8 cellular contexts compared by ENCODE assay signal in genomic region chr1:42335809-42336518, GRCh38. TPM values are rescaled to one million over a fixed set of nuclear protein-coding genes. Genes with fewer than 3 reads are reported as not detected.
DNase-seq lines count a peak whose midpoint lies in the region; ATAC-seq, FAIRE-seq and TF ChIP-seq lines count a peak whose summit lies in the region.

No MANE protein-coding gene starts in this region.

- H3K4me2 ChIP-seq in K562 (ENCODE audit: insufficient read depth, low read length): peak overlapping the region; percentile 90

- in situ Hi-C loops in K562 (cut with MboI): no loop called here

- H3K36me3 ChIP-seq in K562 (ENCODE audit: control insufficient read depth, insufficient read depth, low read length) (no peaks in the 10 kb centered on the region), subcutaneous abdominal adipose tissue (ENCODE audit: control insufficient read depth in 5 of 5, insufficient read depth in 5 of 5, low read length in 5 of 5) (no peaks in the 10 kb centered on the region)

- TSS peak; percentile 87 for BruUV-seq in K562 (replicated peaks; lab: Mats Ljungman, UMichigan)

- TF ChIP-seq POLR2A in K562 (conservative IDR thresholded peaks at IDR 0.05): no peak

- CTCF ChIA-PET in AG04449 (lab: Yijun Ruan, JAX) (interaction anchor here (1.6 kb wide), 1 partner anchor 8 kb away, joined by 5 read pairs; no protein-coding TSS in a partner anchor), K562 (lab: Yijun Ruan, JAX; ENCODE audit: low intra/inter-chr PET ratio) (no interaction called here)

- ATAC-seq in GM18502 (IDR thresholded peaks at IDR 0.05; ENCODE audit: poor library complexity, unreplicated experiment) (peak; percentile 4), K562 (peak; percentile 17), GM19324 (IDR thresholded peaks at IDR 0.05; ENCODE audit: low FRiP score, unreplicated experiment) (no peak)

- H3K27ac ChIP-seq in K562 (ENCODE audit: extremely low read depth, low read depth, low read length) (peak overlapping the region; percentile 78), layer of hippocampus (ENCODE audit: low read depth, low read length) (peak overlapping the region; percentile 89), subcutaneous abdominal adipose tissue (ENCODE audit: low read depth, low read length) (peak overlapping the region; percentile 87)

- H4K20me1 ChIP-seq in K562 (replicated peaks; ENCODE audit: control insufficient read depth, insufficient read depth, low read length): peaks cover 17% of the 10 kb centered on the region

- no peak for FAIRE-seq in K562 (lab: Jason Lieb, UNC)

- POLR2A ChIA-PET in AG04449 (lab: Yijun Ruan, JAX) (no interaction called here), K562 (lab: Yijun Ruan, JAX) (interaction anchor here (0.7 kb wide), 1 partner anchor 982 kb away, joined by 4 read pairs; no protein-coding TSS in a partner anchor)

- H3K4me1 ChIP-seq in K562 (replicated peaks in 1 of 2; ENCODE audit: control insufficient read depth in 2 of 2, insufficient read depth in 2 of 2, low read length in 2 of 2) (peaks cover 17 to 18% of the 10 kb centered on the region in 2 experiments; a peak in 4 of 5 replicates), subcutaneous abdominal adipose tissue (ENCODE audit: control insufficient read depth in 5 of 5, insufficient read depth in 5 of 5, low read length in 5 of 5) (peaks cover 3 to 37% (median 31%) of the 10 kb centered on the region in 5 donors)

- WGBS in K562 (ENCODE audit: insufficient coverage, low coverage, missing lambda C conversion rate): 11% methylated on average over 9 of the region's 9 CpGs

- TF ChIP-seq RAD21 in K562 (CRISPR knock-in tag; conservative IDR thresholded peaks at IDR 0.05 in 1 of 2, IDR thresholded peaks at IDR 0.05 in 1 of 2): no peak

- TF ChIP-seq CTCF in AG04449 (IDR thresholded peaks at IDR 0.05; ENCODE audit: insufficient read depth, low read length, missing control alignments) (no peak), K562 (IDR thresholded peaks at IDR 0.05 in 2 of 3, conservative IDR thresholded peaks at IDR 0.05 in 1 of 3; ENCODE audit: insufficient read depth in 2 of 3, low read depth in 1 of 3, low read length in 3 of 3) (no peak)

- H3K4me3 ChIP-seq in AG04449 (ENCODE audit: low read depth, low read length) (peak overlapping the region; percentile 98), K562 (peak overlapping the region; percentile 85), subcutaneous abdominal adipose tissue (ENCODE audit: low read depth in 1 of 5, low read length in 5 of 5) (peak overlapping the region; percentile 73 to 96 (median 83))

- no peaks in the 10 kb centered on the region for H3K9me1 ChIP-seq in K562 (ENCODE audit: control insufficient read depth, insufficient read depth, low read length)

- intact Hi-C loops in K562 (cut with micrococcal nuclease): no loop called here

- H3K79me2 ChIP-seq in K562 (ENCODE audit: control insufficient read depth, insufficient read depth, low read length): peaks cover 52% of the 10 kb centered on the region

- H3K27me3 ChIP-seq in K562 (ENCODE audit: control insufficient read depth in 2 of 2, insufficient read depth in 2 of 2, low read length in 2 of 2): peaks cover 0 to 5% of the 10 kb centered on the region in 2 experiments; a peak in 3 of 5 replicates
- no peaks in the 10 kb centered on the region for H3K27me3 ChIP-seq in layer of hippocampus (ENCODE audit: control insufficient read depth, insufficient read depth, low read length)
- H3K27me3 ChIP-seq in subcutaneous abdominal adipose tissue (ENCODE audit: control insufficient read depth in 5 of 5, insufficient read depth in 4 of 5, low read length in 5 of 5): no peaks in the 10 kb centered on the region

- H3K9me3 ChIP-seq in K562 (replicated peaks; ENCODE audit: control insufficient read depth, insufficient read depth, low read depth, low read length) (no peaks in the 10 kb centered on the region), subcutaneous abdominal adipose tissue (ENCODE audit: control insufficient read depth in 5 of 5, low read length in 5 of 5) (no peaks in the 10 kb centered on the region)

- DNase-seq in AG04449 (ENCODE audit: low read depth, low spot score) (no peak), NCI-H226 (peak; percentile 40), K562 (ENCODE audit: extremely low read depth in 1 of 4, low spot score in 3 of 4) (no peak)
- DNase-seq in activated CD4-positive, alpha-beta T cell treated with anti-CD3 and anti-CD28 coated beads for 48 hours: no peak

- H3K9ac ChIP-seq in K562 (ENCODE audit: insufficient read depth in 1 of 2, low read depth in 2 of 2, low read length in 2 of 2) (peak overlapping the region; percentile 86 to 94; a peak in 3 of 4 replicates), subcutaneous abdominal adipose tissue (ENCODE audit: low read length in 5 of 5) (peak overlapping the region; percentile 30 to 97 (median 90))

- no peak for TF ChIP-seq EP300 in K562 (IDR thresholded peaks at IDR 0.05; ENCODE audit: low read length)

- H2AFZ ChIP-seq in K562 (ENCODE audit: low read depth, low read length): peak overlapping the region; percentile 95

TF ChIP-seq in K562, 482 proteins besides CTCF, POLR2A, EP300 and RAD21:
- TF ChIP-seq TSC22D4 (tag; IDR thresholded peaks at IDR 0.05) (no peak), DACH1 (IDR thresholded peaks at IDR 0.05; ENCODE audit: partially characterized antibody) (peak; percentile 46)

RNA-seq across cellular contexts. Expression of gene FOXJ3, which starts 0.9 kb away (rescaled TPM):
- 92.7 and 185 TPM in 2 replicates for total RNA-seq in K562 (2011; cell fraction: chromatin; rRNA removed; ENCODE audit: low replicate concordance)
- 21.8 and 39.1 TPM in 2 replicates for total RNA-seq in K562 (2011; cell fraction: nucleolus; rRNA removed)
- 57.1 and 84.1 TPM in 2 replicates for total RNA-seq in K562 (2011; cell fraction: nucleoplasm; rRNA removed)
- 17.9 and 19.3 TPM in 2 replicates for total RNA-seq in K562 (2014; rRNA removed)
- total RNA-seq in K562 (2014; rRNA removed; fragmentation: Illumina TruSeq; extraction: Trizol): 23.4 and 27.8 TPM in 2 replicates
- total RNA-seq in K562 (2015; rRNA removed; fragmentation: Illumina TruSeq; extraction: Trizol): 22.0 and 23.5 TPM in 2 replicates
- 35.3 and 35.4 TPM in 2 replicates for total RNA-seq in K562 (2021)
- polyA plus RNA-seq in K562 (2011; rRNA removed): 30.5 and 60.5 TPM in 2 replicates
- polyA plus RNA-seq in K562 (2011; cell fraction: cytosol; rRNA removed): 29.6 and 38.3 TPM in 2 replicates
- polyA plus RNA-seq in K562 (2011; cell fraction: nucleus; rRNA removed): 57.9 and 59.2 TPM in 2 replicates
- polyA plus RNA-seq in K562 (2012): 14.5 and 16.8 TPM in 2 replicates
- polyA plus RNA-seq in K562 (2014; fragmentation: Illumina TruSeq; extraction: Trizol): 27.7 and 34.6 TPM in 2 replicates
- polyA plus RNA-seq in K562 (2014; fragmentation: Nextera tagmentation; extraction: Ambion mirVana): 10 to 100 TPM in 1 of 2 experiments, 1 to 10 TPM in 1; 8.7 to 13.1 TPM
- 19.0 and 20.1 TPM in 2 replicates for polyA plus RNA-seq in K562 (2014; rRNA removed)
- 70.3 and 80.2 TPM in 2 replicates for polyA minus RNA-seq in K562 (2011; rRNA and poly(A)+ RNA removed)
- 24.8 and 25.2 TPM in 2 replicates for polyA minus RNA-seq in K562 (2011; cell fraction: cytosol; rRNA and poly(A)+ RNA removed)
- polyA minus RNA-seq in K562 (2011; cell fraction: nucleus; rRNA and poly(A)+ RNA removed): 28.0 and 65.0 TPM in 2 replicates

RNA-seq across cellular contexts. Expression of gene RIMKLA, which starts 44.6 kb away (rescaled TPM):
- not detected in 2 replicates for total RNA-seq in K562 (2011; cell fraction: chromatin; rRNA removed; ENCODE audit: low replicate concordance)
- not detected in 2 replicates for total RNA-seq in K562 (2011; cell fraction: nucleolus; rRNA removed)
- not detected in 2 replicates for total RNA-seq in K562 (2011; cell fraction: nucleoplasm; rRNA removed)
- under 0.01 TPM in 1 of 2 replicates, not detected in the other for total RNA-seq in K562 (2014; rRNA removed)
- total RNA-seq in K562 (2014; rRNA removed; fragmentation: Illumina TruSeq; extraction: Trizol): not detected in 2 replicates
- total RNA-seq in K562 (2015; rRNA removed; fragmentation: Illumina TruSeq; extraction: Trizol): not detected in 2 replicates
- total RNA-seq in K562 (2021): 0.02 TPM in 2 replicates
- 0.08 TPM in 1 of 2 replicates, not detected in the other for polyA plus RNA-seq in K562 (2011; rRNA removed)
- polyA plus RNA-seq in K562 (2011; cell fraction: cytosol; rRNA removed): under 0.01 TPM in 1 of 2 replicates, not detected in the other
- polyA plus RNA-seq in K562 (2011; cell fraction: nucleus; rRNA removed): not detected in 2 replicates
- polyA plus RNA-seq in K562 (2012): 0.01 TPM in 2 replicates
- polyA plus RNA-seq in K562 (2014; fragmentation: Illumina TruSeq; extraction: Trizol): not detected in 2 replicates
- polyA plus RNA-seq in K562 (2014; fragmentation: Nextera tagmentation; extraction: Ambion mirVana): not detected
- polyA plus RNA-seq in K562 (2014; rRNA removed): not detected in 2 replicates
- polyA minus RNA-seq in K562 (2011; rRNA and poly(A)+ RNA removed): not detected in 2 replicates
- polyA minus RNA-seq in K562 (2011; cell fraction: cytosol; rRNA and poly(A)+ RNA removed): not detected in 2 replicates
- not detected in 2 replicates for polyA minus RNA-seq in K562 (2011; cell fraction: nucleus; rRNA and poly(A)+ RNA removed)
